In genomic region chr3:50246517-50246954, GRCh38 we compare ENCODE assay signal across 9 cellular contexts. TPM values are rescaled to one million over a fixed set of nuclear protein-coding genes. Genes with fewer than 3 reads are reported as not detected.
DNase-seq lines count a peak whose midpoint lies in the region; ATAC-seq and TF ChIP-seq lines count a peak whose summit lies in the region.
"Had no signal": no experiment of that assay in that cellular context is flagged by ENCODE, and none has a peak within 500 bp of the region (broad histone marks: within the 10 kb centered on the region; RNA-seq: fewer than 3 reads in every experiment).

No MANE protein-coding gene starts in this region.

- H3K36me3 Mint-ChIP-seq in HFFc6 (ENCODE audit: low read depth): peaks cover 17% of the 10 kb centered on the region
- H3K36me3 Mint-ChIP-seq in activated T-cell treated with anti-CD3 and anti-CD28 coated beads, Interleukin-2, amount 50 U/mL, for 4 hours (ENCODE audit: insufficient read depth): peaks cover 9% of the 10 kb centered on the region

- H2AFZ ChIP-seq in OCI-LY3 (ENCODE audit: low read depth, low read length): no peak overlapping the region

- intact Hi-C loops in posterior vena cava (cut with DNase I): loop anchor here in 1 of 2 donors (2.0 kb wide), 1 partner anchor 20 kb away; no protein-coding TSS in a partner anchor

- H3K79me2 ChIP-seq in OCI-LY3 (ENCODE audit: low read length): peaks cover 92% of the 10 kb centered on the region

- peak overlapping the region; percentile 69; the same call in 1 of the 2 replicates for H3K9ac ChIP-seq in OCI-LY3 (ENCODE audit: low read length)

- no peaks in the 10 kb centered on the region for H3K27me3 ChIP-seq in OCI-LY3 (ENCODE audit: low read depth, low read length)

- H3K27ac Mint-ChIP-seq in HFFc6: peak overlapping the region; percentile 96

- peaks cover 84% of the 10 kb centered on the region for H3K4me1 Mint-ChIP-seq in HFFc6 (ENCODE audit: low read depth)
- peaks cover 78% of the 10 kb centered on the region for H3K4me1 Mint-ChIP-seq in activated T-cell treated with anti-CD3 and anti-CD28 coated beads, Interleukin-2, amount 50 U/mL, for 4 hours (ENCODE audit: low read depth)

- no peaks in the 10 kb centered on the region for H3K9me3 Mint-ChIP-seq in HFFc6
- no peaks in the 10 kb centered on the region for H3K9me3 Mint-ChIP-seq in activated T-cell treated with anti-CD3 and anti-CD28 coated beads, Interleukin-2, amount 50 U/mL, for 4 hours

- peak overlapping the region; percentile 82 for H3K4me3 Mint-ChIP-seq in HFFc6
- peak overlapping the region; percentile 81 for H3K4me3 Mint-ChIP-seq in activated T-cell treated with anti-CD3 and anti-CD28 coated beads, Interleukin-2, amount 50 U/mL, for 4 hours

- H3K9me3 ChIP-seq in OCI-LY3 (ENCODE audit: insufficient read depth, low read length): no peaks in the 10 kb centered on the region

- H3K4me1 ChIP-seq in OCI-LY3 (ENCODE audit: low read length): peaks cover 41% of the 10 kb centered on the region
- no peaks in the 10 kb centered on the region for H3K4me1 ChIP-seq in urinary bladder (ENCODE audit: insufficient read depth)

- H3K4me2 ChIP-seq in OCI-LY3 (ENCODE audit: low read length): peak overlapping the region; percentile 89

- H4K20me1 ChIP-seq in OCI-LY3 (ENCODE audit: insufficient read depth, low read length): peaks cover 65% of the 10 kb centered on the region

- DNase-seq in GDM1 (lab: John Stamatoyannopoulos, UW): peak; percentile 18
- DNase-seq in HFFc6: peak; percentile 99
- peak; percentile 76 for DNase-seq in activated T-cell treated with anti-CD3 and anti-CD28 coated beads, Interleukin-2, amount 50 U/mL, for 4 hours
- DNase-seq in fibroblast of peridontal ligament (ENCODE audit: extremely low read depth): peak; percentile 88
- DNase-seq in posterior vena cava (ENCODE audit: low spot score): peak; percentile 80
- no peak for DNase-seq in NCI-H1105 treated with DMSO at 0.1 percent for 48 hours (lab: John Stamatoyannopoulos, UW)

- H3K27ac ChIP-seq in OCI-LY3 (ENCODE audit: low read length) (peak overlapping the region; percentile 63), urinary bladder (ENCODE audit: low read depth) (peak overlapping the region; percentile 0)

- H3K36me3 ChIP-seq in OCI-LY3 (replicated peaks; ENCODE audit: low read depth, low read length): peaks cover 26% of the 10 kb centered on the region
- no peaks in the 10 kb centered on the region for H3K36me3 ChIP-seq in urinary bladder (ENCODE audit: insufficient read depth)

- peaks cover 10% of the 10 kb centered on the region for H3K27me3 Mint-ChIP-seq in HFFc6 (ENCODE audit: insufficient read depth)
- no peaks in the 10 kb centered on the region for H3K27me3 Mint-ChIP-seq in activated T-cell treated with anti-CD3 and anti-CD28 coated beads, Interleukin-2, amount 50 U/mL, for 4 hours (ENCODE audit: low read depth)

- H3K4me3 ChIP-seq in OCI-LY3 (ENCODE audit: low read length) (peak overlapping the region; percentile 77), urinary bladder (ENCODE audit: low read depth, low read length) (no peak overlapping the region)

- TF ChIP-seq CTCF in HFFc6 (IDR thresholded peaks at IDR 0.05): peak; percentile 72
- 0 out of 2 replicates have a peak, but pooled peaks have one; percentile 14 for TF ChIP-seq CTCF in OCI-LY3 (IDR thresholded peaks at IDR 0.05; ENCODE audit: low read depth, low read length)

- ATAC-seq in activated T-cell treated with anti-CD3 and anti-CD28 coated beads, Interleukin-2, amount 50 U/mL, for 4 hours: peak; percentile 86

- 24% methylated on average over 10 of the region's 10 CpGs for WGBS in urinary bladder

RNA-seq across cellular contexts. Expression of gene GNAI2, which starts 10.5 kb away (rescaled TPM):
- total RNA-seq in HFFc6 (2021; fragmentation: NEBNext Ultra II Directional; extraction: Animal tissue kit (Norgen Biotek cat#: 25700)): 100 to 1,000 TPM; 532 to 617 (median 582) TPM
- total RNA-seq in activated T-cell treated with anti-CD3 and anti-CD28 coated beads, Interleukin-2, amount 50 U/mL, for 4 hours: 100 to 1,000 TPM; 160 to 175 (median 172) TPM
- total RNA-seq in posterior vena cava (100 to 1,000 TPM; 261 to 265 TPM), urinary bladder (96.3 TPM)
- polyA plus RNA-seq in urinary bladder: 263 TPM

RNA-seq across cellular contexts. Expression of gene SEMA3B, which starts 22.4 kb away (rescaled TPM):
- total RNA-seq in HFFc6 (2021; fragmentation: NEBNext Ultra II Directional; extraction: Animal tissue kit (Norgen Biotek cat#: 25700)): 10 to 100 TPM; 14.5 to 26.6 (median 24.7) TPM
- total RNA-seq in activated T-cell treated with anti-CD3 and anti-CD28 coated beads, Interleukin-2, amount 50 U/mL, for 4 hours: under 1 TPM; 0.35 to 0.55 (median 0.52) TPM
- total RNA-seq in posterior vena cava (10 to 100 TPM; 18.6 to 39.7 TPM), urinary bladder (63.4 TPM)
- polyA plus RNA-seq in urinary bladder: 35.5 TPM

RNA-seq across cellular contexts. Expression of gene LSMEM2, which starts 32.4 kb away (rescaled TPM):
- total RNA-seq in HFFc6 (2021; fragmentation: NEBNext Ultra II Directional; extraction: Animal tissue kit (Norgen Biotek cat#: 25700)): under 1 TPM in 2 of 6 experiments, not detected in 4; 0.11 to 0.13 TPM
- under 1 TPM in 1 of 3 donors, not detected in 2; 0.13 TPM for total RNA-seq in activated T-cell treated with anti-CD3 and anti-CD28 coated beads, Interleukin-2, amount 50 U/mL, for 4 hours
- total RNA-seq in posterior vena cava: under 1 TPM in 1 of 2 donors, not detected in 1; 0.37 TPM
- total RNA-seq in urinary bladder: 0.79 TPM
- polyA plus RNA-seq in urinary bladder: 0.39 TPM
- total RNA-seq: epithelial cell of proximal tubule had no signal

RNA-seq across cellular contexts. Expression of gene SLC38A3, which starts 41.5 kb away (rescaled TPM):
- under 1 TPM in 2 of 6 experiments, not detected in 4; 0.16 to 0.24 TPM for total RNA-seq in HFFc6 (2021; fragmentation: NEBNext Ultra II Directional; extraction: Animal tissue kit (Norgen Biotek cat#: 25700))
- under 1 TPM in 2 of 3 donors, not detected in 1; 0.08 to 0.52 TPM for total RNA-seq in activated T-cell treated with anti-CD3 and anti-CD28 coated beads, Interleukin-2, amount 50 U/mL, for 4 hours
- under 1 TPM; 0.37 to 0.62 TPM for total RNA-seq in posterior vena cava
- 0.63 TPM for total RNA-seq in urinary bladder
- polyA plus RNA-seq in urinary bladder: 0.14 TPM
- total RNA-seq: epithelial cell of proximal tubule had no signal

RNA-seq across cellular contexts. Expression of gene IFRD2, which starts 45.7 kb away (rescaled TPM):
- 100 to 1,000 TPM in 1 of 6 experiments, 10 to 100 TPM in 5; 71.2 to 102 (median 74.6) TPM for total RNA-seq in HFFc6 (2021; fragmentation: NEBNext Ultra II Directional; extraction: Animal tissue kit (Norgen Biotek cat#: 25700))
- 100 to 1,000 TPM; 339 to 366 (median 341) TPM for total RNA-seq in activated T-cell treated with anti-CD3 and anti-CD28 coated beads, Interleukin-2, amount 50 U/mL, for 4 hours
- 10 to 100 TPM; 47.3 to 53.3 TPM for total RNA-seq in posterior vena cava
- 19.5 TPM for total RNA-seq in urinary bladder
- 52.9 TPM for polyA plus RNA-seq in urinary bladder

Comparison
In these comparisons a context has a peak if more than half of its experiments do, and no peak if none do; other contexts are left out.
1. RNA of gene SEMA3B, which starts 22.4 kb away (total RNA-seq): 63.4 TPM in urinary bladder (single experiment), 18.6 to 39.7 TPM in posterior vena cava and 14.5 to 26.6 TPM in HFFc6; 0.35 to 0.55 TPM in activated T-cell treated with anti-CD3 and anti-CD28 coated beads, Interleukin-2, amount 50 U/mL, for 4 hours; every median in the first group is over 4 times any median in the second.